Comparison of ENCODE assay signal across 22 cellular contexts in the genomic region with DNA sequence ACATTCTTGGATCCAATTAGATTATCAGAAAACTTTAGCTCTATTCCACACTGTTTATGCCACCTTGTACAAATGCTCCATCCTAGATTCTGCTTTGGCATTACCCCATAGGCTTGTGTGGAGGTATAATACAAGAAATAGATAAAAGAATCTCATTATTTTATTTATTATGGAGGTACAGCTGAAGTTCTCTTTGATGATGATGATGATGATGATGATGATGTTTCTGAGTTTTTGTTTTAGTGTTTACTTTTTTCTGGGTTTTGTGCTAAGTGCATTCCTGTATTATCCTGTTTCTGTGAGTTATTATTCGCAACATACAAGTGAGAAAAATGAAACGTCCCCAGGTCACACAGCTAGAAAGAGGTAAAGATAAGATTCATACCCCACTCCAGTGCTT. TPM values are rescaled to one million over a fixed set of nuclear protein-coding genes. Genes with fewer than 3 reads are reported as not detected.
DNase-seq lines count a peak whose midpoint lies in the region; TF ChIP-seq lines count a peak whose summit lies in the region.
"Had no signal": no experiment of that assay in that cellular context is flagged by ENCODE, and none has a peak within 500 bp of the region (broad histone marks: within the 10 kb centered on the region; RNA-seq: fewer than 3 reads in every experiment).

No MANE protein-coding gene starts in this region.

- DNase-seq in Calu3, result no peak
- no peak for DNase-seq in type B pancreatic cell (ENCODE audit: extremely low spot score, unreplicated experiment)
- no peak for DNase-seq in GM10266 (ENCODE audit: extremely low spot score)
- DNase-seq in NAMALWA (ENCODE audit: low spot score), result no peak
- no peak for DNase-seq in medulla oblongata (ENCODE audit: extremely low spot score)
- DNase-seq: ACHN; BE2C; C1 segment of cervical spinal cord; CD4-positive, CD25-positive, alpha-beta regulatory T cell; CD8-positive, alpha-beta memory T cell; COR-L47; DMS 273 treated with DMSO at 0.1 percent for 48 hours; DMS53; DND-41; EL; GM23248; HCEC 1CT; HFFc6; KBM-7 had no signal

- intact Hi-C loops in Calu3 (cut with micrococcal nuclease; ENCODE audit: unreplicated experiment), result no loop called here

- H3K27ac ChIP-seq in cingulate gyrus (ENCODE audit: low read depth, low read length), result peak overlapping the region; percentile 56
- H3K27ac ChIP-seq: GM23248 had no signal

- CTCF ChIA-PET in Calu3 (lab: Charles Lee), result interaction anchor here (1.2 kb wide), 1 partner anchor 41 kb away, joined by 3 read pairs; no protein-coding TSS in a partner anchor

- H3K4me1 Mint-ChIP-seq in Calu3 (ENCODE audit: low read depth, unreplicated experiment) (peaks cover 72% of the 10 kb centered on the region), nephron (peaks cover 58% of the 10 kb centered on the region), type B pancreatic cell (ENCODE audit: unreplicated experiment) (peaks cover 36% of the 10 kb centered on the region)

- no peak overlapping the region for H3K4me3 Mint-ChIP-seq in Calu3 (ENCODE audit: low read depth, unreplicated experiment)
- no peak overlapping the region for H3K4me3 Mint-ChIP-seq in nephron
- no peak overlapping the region for H3K4me3 Mint-ChIP-seq in type B pancreatic cell
- H3K4me3 Mint-ChIP-seq: CD4-positive, CD25-positive, alpha-beta regulatory T cell; CD8-positive, alpha-beta memory T cell; HFFc6; IgD-negative memory B cell had no signal

- BruUV-seq in Calu3 (replicated peaks; lab: Mats Ljungman, UMichigan), result no TSS peak

- H3K27me3 Mint-ChIP-seq in Calu3 (ENCODE audit: unreplicated experiment), result no peaks in the 10 kb centered on the region
- no peaks in the 10 kb centered on the region for H3K27me3 Mint-ChIP-seq in nephron (ENCODE audit: low read depth)
- H3K27me3 Mint-ChIP-seq in type B pancreatic cell, result no peaks in the 10 kb centered on the region
- H3K27me3 Mint-ChIP-seq: CD4-positive, CD25-positive, alpha-beta regulatory T cell; CD8-positive, alpha-beta memory T cell had no signal

- H3K36me3 Mint-ChIP-seq in Calu3 (ENCODE audit: insufficient read depth, unreplicated experiment) (peaks cover 77% of the 10 kb centered on the region), nephron (ENCODE audit: low read depth) (peaks cover 8% of the 10 kb centered on the region), type B pancreatic cell (peaks cover 11% of the 10 kb centered on the region)

- H3K9me3 Mint-ChIP-seq in Calu3 (ENCODE audit: low read depth, unreplicated experiment), result no peaks in the 10 kb centered on the region
- H3K9me3 Mint-ChIP-seq in nephron, result no peaks in the 10 kb centered on the region
- no peaks in the 10 kb centered on the region for H3K9me3 Mint-ChIP-seq in type B pancreatic cell
- H3K9me3 Mint-ChIP-seq: CD4-positive, CD25-positive, alpha-beta regulatory T cell; CD8-positive, alpha-beta memory T cell; HFFc6 had no signal

- TF ChIP-seq CTCF in Calu3 (IDR thresholded peaks at IDR 0.05; ENCODE audit: unreplicated experiment) (no peak), nephron (IDR thresholded peaks at IDR 0.05; ENCODE audit: unreplicated experiment in 3 of 3) (no peak), type B pancreatic cell (conservative IDR thresholded peaks at IDR 0.05) (no peak), GM10266 (IDR thresholded peaks at IDR 0.05; ENCODE audit: control insufficient read depth, insufficient read depth, low read depth, missing control alignments) (no peak)

- H3K27ac Mint-ChIP-seq in Calu3 (ENCODE audit: unreplicated experiment), result peak overlapping the region; percentile 87
- H3K27ac Mint-ChIP-seq in nephron, result peak overlapping the region; percentile 42 to 76 (median 43)
- peak overlapping the region; percentile 21 for H3K27ac Mint-ChIP-seq in type B pancreatic cell
- H3K27ac Mint-ChIP-seq: CD4-positive, CD25-positive, alpha-beta regulatory T cell; CD8-positive, alpha-beta memory T cell; HFFc6; IgD-negative memory B cell had no signal

RNA-seq across cellular contexts. Expression of a gene that starts 43.4 kb away (rescaled TPM):
- total RNA-seq in Calu3 (2022) (1,439 and 1,638 TPM in 2 replicates), type B pancreatic cell (ENCODE audit: low replicate concordance) (84.5 and 152 TPM in 2 replicates)

RNA-seq across cellular contexts. Expression of a gene that starts 44.1 kb away (rescaled TPM):
- 63.8 and 76.4 TPM in 2 replicates for total RNA-seq in Calu3 (2022)
- total RNA-seq in type B pancreatic cell (ENCODE audit: low replicate concordance), result 23.0 and 23.1 TPM in 2 replicates

Comparison
In these comparisons a context has a peak if more than half of its experiments do, and no peak if none do; other contexts are left out.
1. H3K27ac Mint-ChIP-seq: peak in every context shown above with its lines; median percentile 87 in Calu3; 43 in nephron; 21 in type B pancreatic cell.